1 cellular context compared by ENCODE assay signal in genomic region chr7:2022737-2023250, GRCh38.
A peak's percentile ranks its signal among the peaks of the same experiment; 100 is the strongest.
TF ChIP-seq lines count a peak whose summit lies in the region.

No MANE protein-coding gene starts in this region.

TF ChIP-seq in K562, 482 proteins besides CTCF, POLR2A, EP300 and RAD21 (continued from another document and continues in another):
- TF ChIP-seq E4F1 (CRISPR knock-in tag; IDR thresholded peaks at IDR 0.05; ENCODE audit: borderline replicate concordance) (no peak), MEIS2 (IDR thresholded peaks at IDR 0.05; ENCODE audit: partially characterized antibody) (peak; percentile 100), ZNF766 (CRISPR knock-in tag; conservative IDR thresholded peaks at IDR 0.05) (peak; percentile 58; the same call in 1 of the 2 replicates), TRIM28 (IDR thresholded peaks at IDR 0.05) (peak; percentile 84), MAFG (tag; conservative IDR thresholded peaks at IDR 0.05) (peak; percentile 65), ZNF24 (IDR thresholded peaks at IDR 0.05) (no peak; the same call in 1 of the 2 replicates), ARID1B (IDR thresholded peaks at IDR 0.05) (peak; percentile 99), PCBP2 (IDR thresholded peaks at IDR 0.05; ENCODE audit: low read depth, low read length, poor library complexity, severe bottlenecking) (no peak), TCFL5 (CRISPR knock-in tag; conservative IDR thresholded peaks at IDR 0.05) (no peak), CHD2 (IDR thresholded peaks at IDR 0.05; ENCODE audit: low read depth, low read length) (no peak), ATF3 (IDR thresholded peaks at IDR 0.05) (peak; percentile 44; the same call in 1 of the 2 replicates), ATF3 (CRISPR knock-in tag; conservative IDR thresholded peaks at IDR 0.05) (no peak), EWSR1 (IDR thresholded peaks at IDR 0.05; ENCODE audit: borderline replicate concordance, low read depth, partially characterized antibody) (no peak), HOMEZ (CRISPR knock-in tag; IDR thresholded peaks at IDR 0.05) (no peak), ZNF75A (CRISPR knock-in tag; IDR thresholded peaks at IDR 0.05) (no peak), PHF20 (IDR thresholded peaks at IDR 0.05; ENCODE audit: partially characterized antibody) (no peak), ZBTB5 (IDR thresholded peaks at IDR 0.05) (no peak), POLR2H (tag; IDR thresholded peaks at IDR 0.05; ENCODE audit: low read depth) (0 out of 2 replicates have a peak, but pooled peaks have one; percentile 41), FOXM1 (IDR thresholded peaks at IDR 0.05; ENCODE audit: low read depth) (peak; percentile 95), FOXM1 (CRISPR knock-in tag; IDR thresholded peaks at IDR 0.05; ENCODE audit: low read depth) (no peak), SP1 (CRISPR knock-in tag; IDR thresholded peaks at IDR 0.05) (peak; percentile 46; the same call in 1 of the 2 replicates), ZNF398 (CRISPR knock-in tag; IDR thresholded peaks at IDR 0.05) (no peak), CUX1 (CRISPR knock-in tag; IDR thresholded peaks at IDR 0.05) (peak; percentile 41; the same call in 1 of the 2 replicates), MECOM (CRISPR knock-in tag; IDR thresholded peaks at IDR 0.05) (peak; percentile 89), ZNF316 (IDR thresholded peaks at IDR 0.05) (peak; percentile 76), CBX2 (IDR thresholded peaks at IDR 0.05; ENCODE audit: insufficient read depth, low read length, poor library complexity, severe bottlenecking) (no peak), ARID3A (IDR thresholded peaks at IDR 0.05; ENCODE audit: borderline replicate concordance, low read depth, low read length) (peak; percentile 97), ZNF778 (CRISPR knock-in tag; IDR thresholded peaks at IDR 0.05) (no peak), CEBPZ (IDR thresholded peaks at IDR 0.05; ENCODE audit: borderline replicate concordance, low read depth, low read length) (no peak), RBM15 (IDR thresholded peaks at IDR 0.05; ENCODE audit: insufficient read depth, low read length) (no peak), AFF4 (CRISPR knock-in tag; IDR thresholded peaks at IDR 0.05) (no peak), FOXJ2 (tag; IDR thresholded peaks at IDR 0.05) (peak; percentile 77; the same call in 1 of the 2 replicates), ZNF239 (CRISPR knock-in tag; IDR thresholded peaks at IDR 0.05) (no peak), ZNF589 (CRISPR knock-in tag; IDR thresholded peaks at IDR 0.05; ENCODE audit: low read depth) (no peak; the same call in 1 of the 2 replicates)
